ENCODE assay signal across 23 cellular contexts in the genomic region with DNA sequence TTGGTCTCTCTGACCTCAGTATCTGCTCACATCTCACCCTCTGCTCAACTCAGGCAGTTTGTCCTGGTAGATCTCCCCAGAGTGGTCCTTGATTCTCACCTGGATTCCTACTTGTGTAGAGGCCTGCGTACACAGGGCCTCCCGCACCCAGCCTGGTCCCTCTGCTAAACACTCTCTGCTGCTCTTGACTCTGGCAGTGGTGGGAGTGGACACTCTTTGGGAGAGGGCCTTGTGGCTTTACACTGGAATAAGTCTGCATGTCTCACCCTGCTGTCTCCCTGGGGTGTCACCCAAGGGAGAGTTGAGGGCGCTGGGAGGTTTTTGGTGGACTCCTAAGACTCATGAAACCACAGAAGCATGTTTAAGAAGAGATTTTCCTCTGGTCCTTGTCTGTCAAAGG. TPM values are rescaled to one million over a fixed set of nuclear protein-coding genes. Genes with fewer than 3 reads are reported as not detected.
A peak's percentile ranks its signal among the peaks of the same experiment; 100 is the strongest.
DNase-seq lines count a peak whose midpoint lies in the region; ATAC-seq and TF ChIP-seq lines count a peak whose summit lies in the region.
"Had no signal": no experiment of that assay in that cellular context is flagged by ENCODE, and none has a peak within 500 bp of the region (broad histone marks: within the 10 kb centered on the region; RNA-seq: fewer than 3 reads in every experiment).

No MANE protein-coding gene starts in this region.

- H3K9me3 ChIP-seq in mammary epithelial cell (replicated peaks; ENCODE audit: insufficient read depth, low read length) (no peaks in the 10 kb centered on the region), Karpas-422 (ENCODE audit: low read length) (no peaks in the 10 kb centered on the region)
- H3K9me3 ChIP-seq: A549, BE2C had no signal

- H3K27me3 ChIP-seq in mammary epithelial cell (ENCODE audit: insufficient read depth, low read length): no peaks in the 10 kb centered on the region
- no peaks in the 10 kb centered on the region for H3K27me3 ChIP-seq in Karpas-422 (ENCODE audit: low read length)
- H3K27me3 ChIP-seq: BE2C; BLaER1 treated with 17β-estradiol and CSF1 and Interleukin-3, amounts not matched to agents 10 nM and 100 nM had no signal

- no peak overlapping the region for H3K27ac Mint-ChIP-seq in MCF 10A (ENCODE audit: low read depth, unreplicated experiment)
- H3K27ac Mint-ChIP-seq in endothelial cell (ENCODE audit: unreplicated experiment): no peak overlapping the region
- no peak overlapping the region for H3K27ac Mint-ChIP-seq in stimulated activated effector memory CD8-positive, alpha-beta T cell treated with anti-CD3 and anti-CD28 coated beads, Interleukin-12 subunit alpha, Interleukin-12 subunit beta, amount 100 ng/mL, for 72 hours
- H3K27ac Mint-ChIP-seq: CD14-positive monocyte; CD4-positive, alpha-beta T cell; GM23338; H9 had no signal

- dilution Hi-C loops in mammary epithelial cell (cut with HindIII; ENCODE audit: low sequenced_read_pairs): no loop called here

- H3K36me3 Mint-ChIP-seq in MCF 10A (ENCODE audit: insufficient read depth, unreplicated experiment) (peaks cover 4% of the 10 kb centered on the region), endothelial cell (ENCODE audit: low read depth, unreplicated experiment) (peaks cover 17% of the 10 kb centered on the region)
- H3K36me3 Mint-ChIP-seq in stimulated activated effector memory CD8-positive, alpha-beta T cell treated with anti-CD3 and anti-CD28 coated beads, Interleukin-12 subunit alpha, Interleukin-12 subunit beta, amount 100 ng/mL, for 72 hours: no peaks in the 10 kb centered on the region
- H3K36me3 Mint-ChIP-seq: CD14-positive monocyte; CD8-positive, alpha-beta memory T cell had no signal

- H3K27ac ChIP-seq in mammary epithelial cell (ENCODE audit: insufficient read depth, low read depth, low read length) (no peak overlapping the region), Karpas-422 (ENCODE audit: low read length) (no peak overlapping the region)
- H3K27ac ChIP-seq: A549; BLaER1 treated with 17β-estradiol and CSF1 and Interleukin-3, amounts not matched to agents 10 nM and 100 nM had no signal

- POLR2A ChIA-PET in MCF 10A (lab: Yijun Ruan, JAX): no interaction called here

- H3K9ac ChIP-seq in mammary epithelial cell (ENCODE audit: insufficient read depth, low read length) (no peak overlapping the region), Karpas-422 (ENCODE audit: low read length) (no peak overlapping the region)
- H3K9ac ChIP-seq: BLaER1 treated with 17β-estradiol and CSF1 and Interleukin-3, amounts not matched to agents 10 nM and 100 nM had no signal

- DNase-seq in mammary epithelial cell (no peak), MCF 10A (ENCODE audit: unreplicated experiment) (no peak), Karpas-422 (peak; percentile 7), endothelial cell (ENCODE audit: low spot score) (no peak), cardiac septum (ENCODE audit: low spot score) (no peak), D341Med (ENCODE audit: low spot score) (no peak)
- no peak for DNase-seq in stimulated activated effector memory CD8-positive, alpha-beta T cell treated with anti-CD3 and anti-CD28 coated beads, Interleukin-12 subunit alpha, Interleukin-12 subunit beta, amount 100 ng/mL, for 72 hours (ENCODE audit: low spot score in 2 of 2)
- DNase-seq: 8988T; ACHN; AML-193; BE2C; CD4-positive, alpha-beta T cell; CD8-positive, alpha-beta memory T cell; DMS53; DMS79 treated with DMSO at 0.1 percent for 48 hours; GF-D8; H9 had no signal

- H4K20me1 ChIP-seq in mammary epithelial cell (ENCODE audit: insufficient read depth, low read length) (no peaks in the 10 kb centered on the region), Karpas-422 (ENCODE audit: insufficient read depth, low read depth, low read length) (no peaks in the 10 kb centered on the region)
- H4K20me1 ChIP-seq: BLaER1 treated with 17β-estradiol and CSF1 and Interleukin-3, amounts not matched to agents 10 nM and 100 nM had no signal

- TF ChIP-seq CTCF in mammary epithelial cell (conservative IDR thresholded peaks at IDR 0.05 in 1 of 2, IDR thresholded peaks at IDR 0.05 in 1 of 2; ENCODE audit: extremely low read depth in 1 of 2, insufficient read depth in 1 of 2, low read depth in 1 of 2, low read length in 2 of 2): no peak
- TF ChIP-seq CTCF in MCF 10A (IDR thresholded peaks at IDR 0.05; ENCODE audit: unreplicated experiment): no peak
- TF ChIP-seq CTCF in endothelial cell (IDR thresholded peaks at IDR 0.05; ENCODE audit: unreplicated experiment): no peak

- H3K4me1 ChIP-seq in mammary epithelial cell (ENCODE audit: insufficient read depth, low read length) (peaks cover 10% of the 10 kb centered on the region), Karpas-422 (ENCODE audit: low read length) (no peaks in the 10 kb centered on the region)
- H3K4me1 ChIP-seq: A549; BE2C; BLaER1 treated with 17β-estradiol and CSF1 and Interleukin-3, amounts not matched to agents 10 nM and 100 nM had no signal

- H3K79me2 ChIP-seq in mammary epithelial cell (ENCODE audit: insufficient read depth, low read length) (no peaks in the 10 kb centered on the region), Karpas-422 (ENCODE audit: low read length) (no peaks in the 10 kb centered on the region)

- no peak overlapping the region for H3K4me3 Mint-ChIP-seq in MCF 10A (ENCODE audit: unreplicated experiment)
- peak overlapping the region; percentile 12 for H3K4me3 Mint-ChIP-seq in endothelial cell (ENCODE audit: unreplicated experiment)
- no peak overlapping the region for H3K4me3 Mint-ChIP-seq in stimulated activated effector memory CD8-positive, alpha-beta T cell treated with anti-CD3 and anti-CD28 coated beads, Interleukin-12 subunit alpha, Interleukin-12 subunit beta, amount 100 ng/mL, for 72 hours
- H3K4me3 Mint-ChIP-seq: CD14-positive monocyte; CD4-positive, alpha-beta T cell; CD8-positive, alpha-beta memory T cell; GM23338; H9 had no signal

- H3K4me3 ChIP-seq in mammary epithelial cell (replicated peaks in 1 of 3; ENCODE audit: insufficient read depth in 1 of 3, low read depth in 2 of 3, low read length in 3 of 3) (no peak overlapping the region), Karpas-422 (ENCODE audit: low read length) (no peak overlapping the region)
- H3K4me3 ChIP-seq: A549; BLaER1 treated with 17β-estradiol and CSF1 and Interleukin-3, amounts not matched to agents 10 nM and 100 nM; GM23338 had no signal

- H3K9me3 Mint-ChIP-seq in MCF 10A (ENCODE audit: unreplicated experiment) (no peaks in the 10 kb centered on the region), endothelial cell (ENCODE audit: unreplicated experiment) (no peaks in the 10 kb centered on the region)
- H3K9me3 Mint-ChIP-seq in stimulated activated effector memory CD8-positive, alpha-beta T cell treated with anti-CD3 and anti-CD28 coated beads, Interleukin-12 subunit alpha, Interleukin-12 subunit beta, amount 100 ng/mL, for 72 hours: no peaks in the 10 kb centered on the region
- H3K9me3 Mint-ChIP-seq: CD4-positive, alpha-beta T cell; CD8-positive, alpha-beta memory T cell had no signal

- CTCF ChIA-PET in mammary epithelial cell (lab: Charles Lee; ENCODE audit: low non-redundant PET) (no interaction called here), MCF 10A (lab: Yijun Ruan, JAX) (no interaction called here)

- peak overlapping the region; percentile 26 for H2AFZ ChIP-seq in mammary epithelial cell (ENCODE audit: low read depth, low read length)
- no peak overlapping the region for H2AFZ ChIP-seq in Karpas-422 (ENCODE audit: low read length)
- H2AFZ ChIP-seq: GM23338 had no signal

- H3K4me1 Mint-ChIP-seq in MCF 10A (ENCODE audit: insufficient read depth, unreplicated experiment) (peaks cover 11% of the 10 kb centered on the region), endothelial cell (ENCODE audit: unreplicated experiment) (peaks cover 8% of the 10 kb centered on the region)
- peaks cover 5% of the 10 kb centered on the region for H3K4me1 Mint-ChIP-seq in stimulated activated effector memory CD8-positive, alpha-beta T cell treated with anti-CD3 and anti-CD28 coated beads, Interleukin-12 subunit alpha, Interleukin-12 subunit beta, amount 100 ng/mL, for 72 hours
- H3K4me1 Mint-ChIP-seq: CD14-positive monocyte; CD8-positive, alpha-beta memory T cell; GM23338 had no signal

- peak; percentile 21 for ATAC-seq in stimulated activated effector memory CD8-positive, alpha-beta T cell treated with anti-CD3 and anti-CD28 coated beads, Interleukin-12 subunit alpha, Interleukin-12 subunit beta, amount 100 ng/mL, for 72 hours
- no peak for ATAC-seq in HG03378 (IDR thresholded peaks at IDR 0.05; ENCODE audit: unreplicated experiment)
- ATAC-seq: A549, GM23338, HCT116 had no signal

- intact Hi-C loops in mammary epithelial cell (cut with micrococcal nuclease): no loop called here
- intact Hi-C loops in MCF 10A (cut with micrococcal nuclease): no loop called here
- intact Hi-C loops in cardiac septum (cut with DNase I): no loop called here

- no peaks in the 10 kb centered on the region for H3K9me2 ChIP-seq in Karpas-422 (replicated peaks; ENCODE audit: insufficient read depth, low read length)

- in situ Hi-C loops in mammary epithelial cell (cut with MboI; ENCODE audit: low sequenced_read_pairs in 2 of 2): no loop called here

- BruUV-seq in mammary epithelial cell (replicated peaks; lab: Mats Ljungman, UMichigan): no TSS peak
- BruUV-seq in MCF 10A (replicated peaks; lab: Mats Ljungman, UMichigan): no TSS peak

- H3K36me3 ChIP-seq in mammary epithelial cell (ENCODE audit: insufficient read depth, low read length) (no peaks in the 10 kb centered on the region), Karpas-422 (ENCODE audit: insufficient read depth, low read length) (no peaks in the 10 kb centered on the region)
- H3K36me3 ChIP-seq: BE2C; BLaER1 treated with 17β-estradiol and CSF1 and Interleukin-3, amounts not matched to agents 10 nM and 100 nM had no signal

- no peaks in the 10 kb centered on the region for H3K27me3 Mint-ChIP-seq in MCF 10A (ENCODE audit: insufficient read depth, unreplicated experiment)
- H3K27me3 Mint-ChIP-seq in endothelial cell (ENCODE audit: unreplicated experiment): peaks cover 2% of the 10 kb centered on the region

- H3K4me2 ChIP-seq in mammary epithelial cell (ENCODE audit: insufficient read depth, low read depth, low read length) (no peak overlapping the region), Karpas-422 (ENCODE audit: low read depth, low read length, poor library complexity, severe bottlenecking) (no peak overlapping the region)
- H3K4me2 ChIP-seq: A549; BLaER1 treated with 17β-estradiol and CSF1 and Interleukin-3, amounts not matched to agents 10 nM and 100 nM; GM23338 had no signal

- WGBS in mammary epithelial cell (ENCODE audit: low coverage, missing lambda C conversion rate): 78% methylated on average over 3 of the region's 3 CpGs

RNA-seq across cellular contexts. Expression of a gene that starts 57.3 kb away (rescaled TPM):
- 10 to 100 TPM; 46.4 to 48.2 TPM for total RNA-seq in mammary epithelial cell
- polyA plus RNA-seq in mammary epithelial cell: 64.8 TPM
- 126 TPM for polyA minus RNA-seq in mammary epithelial cell
- 35.8 and 38.4 TPM in 2 replicates for total RNA-seq in MCF 10A (2022)
- 11.0 and 12.9 TPM in 2 replicates for total RNA-seq in Karpas-422 (2014; rRNA removed; shearing (Covaris generic); ENCODE audit: low replicate concordance)
- 66.3 TPM for total RNA-seq in endothelial cell (ENCODE audit: unreplicated experiment)
- 123 TPM for total RNA-seq in cardiac septum
